In genomic region chr2:1593371-1594205, GRCh38 we compare ENCODE assay signal across 9 cellular contexts.
DNase-seq lines count a peak whose midpoint lies in the region; ATAC-seq and TF ChIP-seq lines count a peak whose summit lies in the region.
"Had no signal": no experiment of that assay in that cellular context is flagged by ENCODE, and none has a peak within 500 bp of the region (broad histone marks: within the 10 kb centered on the region; RNA-seq: fewer than 3 reads in every experiment).

No MANE protein-coding gene starts in this region.

- ATAC-seq in activated CD4-positive, alpha-beta T cell treated with anti-CD3 and anti-CD28 coated beads for 36 hours: peak; percentile 53
- no peak for ATAC-seq in thoracic aorta (ENCODE audit: insufficient number of reproducible peaks, low FRiP score, low read depth)
- ATAC-seq in GM18505 (IDR thresholded peaks at IDR 0.05; ENCODE audit: unreplicated experiment): no peak

- DNase-seq in activated CD4-positive, alpha-beta T cell treated with anti-CD3 and anti-CD28 coated beads for 36 hours: no peak
- DNase-seq in activated CD4-positive, alpha-beta T cell treated with anti-CD3 and anti-CD28 coated beads, Interleukin-2, amount 50 U/mL, for 4 hours: no peak
- peak; percentile 84 for DNase-seq in SHP77 treated with DMSO at 0.1 percent for 48 hours (lab: John Stamatoyannopoulos, UW)
- DNase-seq in left ventricle myocardium inferior: peak; percentile 46
- DNase-seq in thoracic aorta (ENCODE audit: low spot score): no peak
- no peak for DNase-seq in erythroblast (lab: John Stamatoyannopoulos, UW)
- DNase-seq in activated naive CD4-positive, alpha-beta T cell treated with anti-CD3 and anti-CD28 coated beads for 36 hours: no peak

- peaks cover 2% of the 10 kb centered on the region for H3K4me1 Mint-ChIP-seq in activated CD4-positive, alpha-beta T cell treated with anti-CD3 and anti-CD28 coated beads for 36 hours
- H3K4me1 Mint-ChIP-seq in activated naive CD4-positive, alpha-beta T cell treated with anti-CD3 and anti-CD28 coated beads for 36 hours (ENCODE audit: low read depth): no peaks in the 10 kb centered on the region
- H3K4me1 Mint-ChIP-seq: CD8-positive, alpha-beta memory T cell had no signal

- TF ChIP-seq POLR2A in erythroblast (IDR thresholded peaks at IDR 0.05; ENCODE audit: low read length): no peak
- TF ChIP-seq POLR2A in GM18505 (IDR thresholded peaks at IDR 0.05; ENCODE audit: borderline replicate concordance, extremely low read depth, insufficient read depth, insufficient read length): no peak

- H3K9me3 ChIP-seq in left ventricle myocardium inferior (replicated peaks): peaks cover 4% of the 10 kb centered on the region
- H3K9me3 ChIP-seq in thoracic aorta: no peaks in the 10 kb centered on the region

- POLR2A ChIA-PET in activated CD4-positive, alpha-beta T cell treated with anti-CD3 and anti-CD28 coated beads for 36 hours (lab: Charles Lee): interaction anchor here (0.7 kb wide), 1 partner anchor 338 kb away, joined by 3 read pairs; no protein-coding TSS in a partner anchor

- H3K36me3 Mint-ChIP-seq in activated CD4-positive, alpha-beta T cell treated with anti-CD3 and anti-CD28 coated beads for 36 hours (ENCODE audit: low read depth): no peaks in the 10 kb centered on the region
- H3K36me3 Mint-ChIP-seq in activated naive CD4-positive, alpha-beta T cell treated with anti-CD3 and anti-CD28 coated beads for 36 hours (ENCODE audit: low read depth): no peaks in the 10 kb centered on the region
- H3K36me3 Mint-ChIP-seq: CD8-positive, alpha-beta memory T cell had no signal

- H3K4me1 ChIP-seq in left ventricle myocardium inferior (peaks cover 52% of the 10 kb centered on the region), thoracic aorta (ENCODE audit: control insufficient read depth in 1 of 2, low read depth in 2 of 2) (peaks cover 10 to 30% of the 10 kb centered on the region in 2 donors)

- H3K27ac ChIP-seq in left ventricle myocardium inferior (replicated peaks): peak overlapping the region; percentile 81
- H3K27ac ChIP-seq in thoracic aorta: peak overlapping the region; percentile 19 to 25

- H3K36me3 ChIP-seq in left ventricle myocardium inferior (no peaks in the 10 kb centered on the region), thoracic aorta (no peaks in the 10 kb centered on the region)

- peaks cover 12% of the 10 kb centered on the region for H3K27me3 Mint-ChIP-seq in activated CD4-positive, alpha-beta T cell treated with anti-CD3 and anti-CD28 coated beads for 36 hours
- H3K27me3 Mint-ChIP-seq in activated naive CD4-positive, alpha-beta T cell treated with anti-CD3 and anti-CD28 coated beads for 36 hours (ENCODE audit: low read depth): peaks cover 21% of the 10 kb centered on the region

- no peak overlapping the region for H3K4me3 Mint-ChIP-seq in activated CD4-positive, alpha-beta T cell treated with anti-CD3 and anti-CD28 coated beads for 36 hours
- no peak overlapping the region for H3K4me3 Mint-ChIP-seq in activated naive CD4-positive, alpha-beta T cell treated with anti-CD3 and anti-CD28 coated beads for 36 hours
- H3K4me3 Mint-ChIP-seq: CD8-positive, alpha-beta memory T cell had no signal

- H3K27ac Mint-ChIP-seq in activated CD4-positive, alpha-beta T cell treated with anti-CD3 and anti-CD28 coated beads for 36 hours: no peak overlapping the region
- no peak overlapping the region for H3K27ac Mint-ChIP-seq in activated naive CD4-positive, alpha-beta T cell treated with anti-CD3 and anti-CD28 coated beads for 36 hours

- TF ChIP-seq CTCF in left ventricle myocardium inferior (IDR thresholded peaks at IDR 0.05; ENCODE audit: borderline replicate concordance) (no peak), thoracic aorta (IDR thresholded peaks at IDR 0.05) (no peak)

- CTCF ChIA-PET in activated CD4-positive, alpha-beta T cell treated with anti-CD3 and anti-CD28 coated beads for 36 hours (lab: Charles Lee): interaction anchor here (0.6 kb wide), 1 partner anchor 18 kb away, joined by 3 read pairs; no protein-coding TSS in a partner anchor
- CTCF ChIA-PET in activated naive CD4-positive, alpha-beta T cell treated with anti-CD3 and anti-CD28 coated beads for 36 hours (lab: Charles Lee): no interaction called here

- no peak overlapping the region for H3K4me3 ChIP-seq in left ventricle myocardium inferior
- no peak overlapping the region for H3K4me3 ChIP-seq in thoracic aorta

- intact Hi-C loops in activated CD4-positive, alpha-beta T cell treated with anti-CD3 and anti-CD28 coated beads for 36 hours (cut with DNase I, micrococcal nuclease): loop anchor here in 1 of 2 experiments (5.0 kb wide), 1 partner anchor 174 kb away; no protein-coding TSS in a partner anchor
- intact Hi-C loops in left ventricle myocardium inferior (cut with micrococcal nuclease): loop anchor here (10.0 kb wide), 1 partner anchor 61 kb away; no protein-coding TSS in a partner anchor
- intact Hi-C loops in activated naive CD4-positive, alpha-beta T cell treated with anti-CD3 and anti-CD28 coated beads for 36 hours (cut with micrococcal nuclease): no loop called here

- peaks cover 43% of the 10 kb centered on the region for H3K27me3 ChIP-seq in left ventricle myocardium inferior (ENCODE audit: low read depth)
- H3K27me3 ChIP-seq in thoracic aorta (replicated peaks; ENCODE audit: insufficient read depth): no peaks in the 10 kb centered on the region

- H3K9me3 Mint-ChIP-seq in activated CD4-positive, alpha-beta T cell treated with anti-CD3 and anti-CD28 coated beads for 36 hours (ENCODE audit: low read depth): no peaks in the 10 kb centered on the region
- H3K9me3 Mint-ChIP-seq in activated naive CD4-positive, alpha-beta T cell treated with anti-CD3 and anti-CD28 coated beads for 36 hours: no peaks in the 10 kb centered on the region

Comparison
In these comparisons a context has a peak if more than half of its experiments do, and no peak if none do; other contexts are left out.
1. DNase-seq: peak in SHP77 treated with DMSO at 0.1 percent for 48 hours (single experiment) and left ventricle myocardium inferior (single experiment); none in activated CD4-positive, alpha-beta T cell treated with anti-CD3 and anti-CD28 coated beads for 36 hours (single experiment), activated CD4-positive, alpha-beta T cell treated with anti-CD3 and anti-CD28 coated beads, Interleukin-2, amount 50 U/mL, for 4 hours (0 of 2), thoracic aorta (single experiment), erythroblast (0 of 2) and activated naive CD4-positive, alpha-beta T cell treated with anti-CD3 and anti-CD28 coated beads for 36 hours (single experiment).